8 cellular contexts compared by ENCODE assay signal in genomic region chr17:80147035-80147939, GRCh38. TPM values are rescaled to one million over a fixed set of nuclear protein-coding genes. Genes with fewer than 3 reads are reported as not detected.
DNase-seq lines count a peak whose midpoint lies in the region; ATAC-seq lines count a peak whose summit lies in the region.

EIF4A3 (minus strand) TSS chr17:80147128; CDS start chr17:80146961, 167 bp downstream.

- H3K4me3 Mint-ChIP-seq in dendritic cell treated with granulocyte-macrophage colony-stimulating factor and Interleukin-4, amounts not matched to agents 40 ng/mL and 50 ng/mL, for 4 days = peak within 1 kb of the TSS; percentile 89

- H3K27me3 Mint-ChIP-seq in dendritic cell treated with granulocyte-macrophage colony-stimulating factor and Interleukin-4, amounts not matched to agents 40 ng/mL and 50 ng/mL, for 4 days = no peaks in the 10 kb centered on the region

- H3K4me1 Mint-ChIP-seq in dendritic cell treated with granulocyte-macrophage colony-stimulating factor and Interleukin-4, amounts not matched to agents 40 ng/mL and 50 ng/mL, for 4 days (ENCODE audit: low read depth) = peaks cover 32% of the 10 kb centered on the region

- intact Hi-C loops in dendritic cell treated with granulocyte-macrophage colony-stimulating factor and Interleukin-4, amounts not matched to agents 40 ng/mL and 50 ng/mL, for 4 days (cut with micrococcal nuclease) = loop anchor here (5.0 kb wide), 3 partner anchors 45 to 115 kb away; partner anchors contain the start of genes GAA and RNF213

- ATAC-seq in GM19372 (IDR thresholded peaks at IDR 0.05; ENCODE audit: low read depth, unreplicated experiment) (peak; percentile 87), HG03558 (IDR thresholded peaks at IDR 0.05; ENCODE audit: extremely low read depth, unreplicated experiment) (peak; percentile 63), left lobe of liver (peak; percentile 93)

- peaks cover 42% of the 10 kb centered on the region for H3K36me3 Mint-ChIP-seq in dendritic cell treated with granulocyte-macrophage colony-stimulating factor and Interleukin-4, amounts not matched to agents 40 ng/mL and 50 ng/mL, for 4 days (ENCODE audit: low read depth)

- H3K9me3 Mint-ChIP-seq in dendritic cell treated with granulocyte-macrophage colony-stimulating factor and Interleukin-4, amounts not matched to agents 40 ng/mL and 50 ng/mL, for 4 days = peaks cover 2% of the 10 kb centered on the region

- H3K27ac Mint-ChIP-seq in dendritic cell treated with granulocyte-macrophage colony-stimulating factor and Interleukin-4, amounts not matched to agents 40 ng/mL and 50 ng/mL, for 4 days = peak within 1 kb of the TSS; percentile 62

- DNase-seq in C1 segment of cervical spinal cord (lab: John Stamatoyannopoulos, UW) = peak; percentile 58 to 98 (median 90)
- peak; percentile 100 for DNase-seq in NCI-H774 (lab: John Stamatoyannopoulos, UW)
- peak; percentile 95 to 96 for DNase-seq in activated CD4-positive, alpha-beta T cell treated with anti-CD3 and anti-CD28 coated beads, Interleukin-2, amount 50 U/mL, for 4 hours
- peak; percentile 99 for DNase-seq in left lobe of liver (ENCODE audit: low spot score)
- peak; percentile 95 for DNase-seq in stimulated activated CD4-positive, alpha-beta T cell treated with anti-CD3 and anti-CD28 coated beads, Interleukin-2, amount 100 ng/mL, for 4 hours (ENCODE audit: low read depth)

RNA-seq across cellular contexts. Expression of gene EIF4A3, which starts in this region (rescaled TPM):
- total RNA-seq in left lobe of liver = 21.8 TPM

Comparison
In these comparisons a context has a peak if more than half of its experiments do, and no peak if none do; other contexts are left out.
1. Peak in every context shown above with its lines: DNase-seq and ATAC-seq.